8 cellular contexts compared by ENCODE assay signal in genomic region chr5:172939045-172939444, GRCh38. TPM values are rescaled to one million over a fixed set of nuclear protein-coding genes. Genes with fewer than 3 reads are reported as not detected.
A peak's percentile ranks its signal among the peaks of the same experiment; 100 is the strongest.
DNase-seq lines count a peak whose midpoint lies in the region; ATAC-seq and TF ChIP-seq lines count a peak whose summit lies in the region.

No MANE protein-coding gene starts in this region.

- H3K79me2 ChIP-seq in DOHH2 (ENCODE audit: control insufficient read depth, low read length) (no peaks in the 10 kb centered on the region), KMS-11 (ENCODE audit: insufficient read depth, low read depth) (no peaks in the 10 kb centered on the region)

- H4K20me1 ChIP-seq in DOHH2 (ENCODE audit: control insufficient read depth, insufficient read depth, low read depth, low read length): no peaks in the 10 kb centered on the region; the same call in 1 of the 2 replicates
- H4K20me1 ChIP-seq in KMS-11 (ENCODE audit: insufficient read depth): no peaks in the 10 kb centered on the region

- no peaks in the 10 kb centered on the region for H3K9me3 ChIP-seq in DOHH2 (ENCODE audit: control insufficient read depth, insufficient read depth, low read length)
- no peaks in the 10 kb centered on the region for H3K9me3 ChIP-seq in liver (ENCODE audit: control insufficient read depth in 4 of 4, low read length in 3 of 4)
- no peaks in the 10 kb centered on the region for H3K9me3 ChIP-seq in esophagus squamous epithelium

- intact Hi-C loops in esophagus squamous epithelium (cut with DNase I): no loop called here

- H3K36me3 ChIP-seq in DOHH2 (ENCODE audit: control insufficient read depth, low read length): peaks cover 4% of the 10 kb centered on the region; the same call in 1 of the 2 replicates
- H3K36me3 ChIP-seq in KMS-11 (ENCODE audit: insufficient read depth): no peaks in the 10 kb centered on the region
- H3K36me3 ChIP-seq in liver (ENCODE audit: control insufficient read depth in 4 of 4, insufficient read depth in 3 of 4, low read depth in 1 of 4, low read length in 3 of 4): peaks cover 8 to 66% (median 26%) of the 10 kb centered on the region in 4 donors
- peaks cover 6 to 99% (median 19%) of the 10 kb centered on the region in 3 donors for H3K36me3 ChIP-seq in esophagus squamous epithelium

- H3K27me3 ChIP-seq in DOHH2 (ENCODE audit: control insufficient read depth, low read length): no peaks in the 10 kb centered on the region
- H3K27me3 ChIP-seq in KMS-11 (ENCODE audit: insufficient read depth, low read depth): no peaks in the 10 kb centered on the region
- H3K27me3 ChIP-seq in liver (ENCODE audit: control insufficient read depth in 4 of 4, insufficient read depth in 4 of 4, low read length in 3 of 4): no peaks in the 10 kb centered on the region
- no peaks in the 10 kb centered on the region for H3K27me3 ChIP-seq in esophagus squamous epithelium

- no peak for TF ChIP-seq POLR2A in esophagus squamous epithelium (IDR thresholded peaks at IDR 0.05)

- no peak overlapping the region for H3K4me2 ChIP-seq in DOHH2 (ENCODE audit: low read length)
- H3K4me2 ChIP-seq in KMS-11: no peak overlapping the region

- WGBS in liver: 79% methylated on average over 10 of the region's 10 CpGs
- WGBS in esophagus squamous epithelium, 2 donors: 80 to 87% methylated on average over 7 to 10 of the region's 10 CpGs

- DNase-seq in amniotic epithelial cell (ENCODE audit: low read depth): peak; percentile 51
- no peak for DNase-seq in middle frontal gyrus (ENCODE audit: extremely low spot score, low spot score)
- DNase-seq in esophagus squamous epithelium (lab: John Stamatoyannopoulos, UW): no peak
- DNase-seq in T-helper 9 cell: no peak

- no peaks in the 10 kb centered on the region for H3F3A ChIP-seq in DOHH2 (ENCODE audit: control insufficient read depth, insufficient read depth)

- H3K4me1 ChIP-seq in DOHH2 (ENCODE audit: control insufficient read depth, low read length) (no peaks in the 10 kb centered on the region), KMS-11 (ENCODE audit: low read depth, poor library complexity, severe bottlenecking) (no peaks in the 10 kb centered on the region), liver (ENCODE audit: control insufficient read depth in 4 of 4, insufficient read depth in 4 of 4, low read length in 3 of 4) (no peaks in the 10 kb centered on the region), esophagus squamous epithelium (no peaks in the 10 kb centered on the region)

- H3K9me2 ChIP-seq in DOHH2 (replicated peaks; ENCODE audit: control insufficient read depth, low read length): no peaks in the 10 kb centered on the region

- no peak overlapping the region for H3K9ac ChIP-seq in KMS-11
- no peak overlapping the region for H3K9ac ChIP-seq in liver (ENCODE audit: low read depth in 1 of 2, low read length in 2 of 2)

- H2AFZ ChIP-seq in KMS-11 (ENCODE audit: low read depth): no peak overlapping the region

- peak; percentile 16 to 57 for TF ChIP-seq RAD21 in liver (IDR thresholded peaks at IDR 0.05)

- no peak for ATAC-seq in GM18867 (IDR thresholded peaks at IDR 0.05; ENCODE audit: unreplicated experiment)

- no peak overlapping the region for H3K4me3 ChIP-seq in DOHH2 (ENCODE audit: low read length)
- no peak overlapping the region for H3K4me3 ChIP-seq in KMS-11 (IDR thresholded peaks at IDR 0.05; ENCODE audit: insufficient read depth, low read depth, low read length)
- H3K4me3 ChIP-seq in liver (ENCODE audit: low read depth in 1 of 3, low read length in 3 of 3): no peak overlapping the region
- H3K4me3 ChIP-seq in esophagus squamous epithelium: no peak overlapping the region

- no peak overlapping the region for H3K27ac ChIP-seq in DOHH2 (ENCODE audit: low read depth, low read length)
- H3K27ac ChIP-seq in KMS-11: no peak overlapping the region
- H3K27ac ChIP-seq in liver (ENCODE audit: low read depth in 1 of 2, low read length in 2 of 2): no peak overlapping the region
- H3K27ac ChIP-seq in esophagus squamous epithelium: no peak overlapping the region

- TF ChIP-seq CTCF in DOHH2 (IDR thresholded peaks at IDR 0.05; ENCODE audit: low read depth, low read length, poor library complexity, severe bottlenecking) (peak; percentile 47), KMS-11 (conservative IDR thresholded peaks at IDR 0.05; ENCODE audit: low read depth, low read length) (peak; percentile 33; the same call in 1 of the 2 replicates), liver (IDR thresholded peaks at IDR 0.05; ENCODE audit: low read depth, low read length, missing input control) (no peak), esophagus squamous epithelium (IDR thresholded peaks at IDR 0.05) (peak in 2 of 6 experiments; percentile 14 to 42)

TF ChIP-seq in liver, 16 proteins besides CTCF, POLR2A, EP300 and RAD21:
- TF ChIP-seq SP1 (IDR thresholded peaks at IDR 0.05) (no peak), MAX (IDR thresholded peaks at IDR 0.05) (no peak), NR2F2 (IDR thresholded peaks at IDR 0.05) (no peak), GABPA (IDR thresholded peaks at IDR 0.05 in 1 of 2, conservative IDR thresholded peaks at IDR 0.05 in 1 of 2) (no peak), HNF4A (conservative IDR thresholded peaks at IDR 0.05) (no peak), RXRA (IDR thresholded peaks at IDR 0.05) (no peak), ATF3 (IDR thresholded peaks at IDR 0.05) (no peak), FOXA2 (IDR thresholded peaks at IDR 0.05) (no peak), YY1 (IDR thresholded peaks at IDR 0.05) (no peak), EGR1 (IDR thresholded peaks at IDR 0.05; ENCODE audit: low read depth in 2 of 2) (no peak), JUND (IDR thresholded peaks at IDR 0.05) (no peak), HNF4G (IDR thresholded peaks at IDR 0.05) (no peak), TAF1 (conservative IDR thresholded peaks at IDR 0.05) (no peak), FOXA1 (IDR thresholded peaks at IDR 0.05) (no peak), ZBTB33 (IDR thresholded peaks at IDR 0.05) (no peak)
- TF ChIP-seq, protein P1, sequence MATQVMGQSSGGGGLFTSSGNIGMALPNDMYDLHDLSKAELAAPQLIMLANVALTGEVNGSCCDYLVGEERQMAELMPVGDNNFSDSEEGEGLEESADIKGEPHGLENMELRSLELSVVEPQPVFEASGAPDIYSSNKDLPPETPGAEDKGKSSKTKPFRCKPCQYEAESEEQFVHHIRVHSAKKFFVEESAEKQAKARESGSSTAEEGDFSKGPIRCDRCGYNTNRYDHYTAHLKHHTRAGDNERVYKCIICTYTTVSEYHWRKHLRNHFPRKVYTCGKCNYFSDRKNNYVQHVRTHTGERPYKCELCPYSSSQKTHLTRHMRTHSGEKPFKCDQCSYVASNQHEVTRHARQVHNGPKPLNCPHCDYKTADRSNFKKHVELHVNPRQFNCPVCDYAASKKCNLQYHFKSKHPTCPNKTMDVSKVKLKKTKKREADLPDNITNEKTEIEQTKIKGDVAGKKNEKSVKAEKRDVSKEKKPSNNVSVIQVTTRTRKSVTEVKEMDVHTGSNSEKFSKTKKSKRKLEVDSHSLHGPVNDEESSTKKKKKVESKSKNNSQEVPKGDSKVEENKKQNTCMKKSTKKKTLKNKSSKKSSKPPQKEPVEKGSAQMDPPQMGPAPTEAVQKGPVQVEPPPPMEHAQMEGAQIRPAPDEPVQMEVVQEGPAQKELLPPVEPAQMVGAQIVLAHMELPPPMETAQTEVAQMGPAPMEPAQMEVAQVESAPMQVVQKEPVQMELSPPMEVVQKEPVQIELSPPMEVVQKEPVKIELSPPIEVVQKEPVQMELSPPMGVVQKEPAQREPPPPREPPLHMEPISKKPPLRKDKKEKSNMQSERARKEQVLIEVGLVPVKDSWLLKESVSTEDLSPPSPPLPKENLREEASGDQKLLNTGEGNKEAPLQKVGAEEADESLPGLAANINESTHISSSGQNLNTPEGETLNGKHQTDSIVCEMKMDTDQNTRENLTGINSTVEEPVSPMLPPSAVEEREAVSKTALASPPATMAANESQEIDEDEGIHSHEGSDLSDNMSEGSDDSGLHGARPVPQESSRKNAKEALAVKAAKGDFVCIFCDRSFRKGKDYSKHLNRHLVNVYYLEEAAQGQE (IDR thresholded peaks at IDR 0.05): no peak

RNA-seq across cellular contexts. Expression of gene RPL26L1, which starts 20.2 kb away (rescaled TPM):
- total RNA-seq in liver: 10 to 100 TPM; 11.6 to 14.6 TPM
- polyA plus RNA-seq in liver: 10 to 100 TPM; 41.0 to 52.2 TPM
- 10 to 100 TPM; 28.6 to 45.9 (median 34.8) TPM for total RNA-seq in esophagus squamous epithelium

RNA-seq across cellular contexts. Expression of gene ATP6V0E1, which starts 44.5 kb away (rescaled TPM):
- 10 to 100 TPM; 56.6 to 86.7 TPM for total RNA-seq in liver
- polyA plus RNA-seq in liver: 100 to 1,000 TPM; 135 to 396 TPM
- total RNA-seq in esophagus squamous epithelium: 100 to 1,000 TPM in 2 of 4 donors, 10 to 100 TPM in 2; 57.8 to 132 (median 97.2) TPM
